ENCODE assay signal across 13 cellular contexts in genomic region chr6:44233560-44234100, GRCh38. TPM values are rescaled to one million over a fixed set of nuclear protein-coding genes. Genes with fewer than 3 reads are reported as not detected.
DNase-seq lines count a peak whose midpoint lies in the region; ATAC-seq and TF ChIP-seq lines count a peak whose summit lies in the region.
"Had no signal": no experiment of that assay in that cellular context is flagged by ENCODE, and none has a peak within 500 bp of the region (broad histone marks: within the 10 kb centered on the region; RNA-seq: fewer than 3 reads in every experiment).

No MANE protein-coding gene starts in this region.

- peak overlapping the region; percentile 3 for H3K27ac ChIP-seq in A673 (ENCODE audit: low read depth, low read length, poor library complexity, severe bottlenecking)
- peak overlapping the region; percentile 64 for H3K27ac ChIP-seq in RWPE2 (ENCODE audit: poor library complexity, severe bottlenecking)
- peak overlapping the region; percentile 73 to 99 (median 98) for H3K27ac ChIP-seq in gastroesophageal sphincter
- H3K27ac ChIP-seq in parathyroid adenoma, result peak overlapping the region; percentile 57

- CTCF ChIA-PET in A673 (lab: Charles Lee), result interaction anchor here (0.9 kb wide), 1 partner anchor 12 kb away, joined by 3 read pairs; no protein-coding TSS in a partner anchor

- DNase-seq in A673 (ENCODE audit: low spot score), result no peak
- DNase-seq in RWPE2 (ENCODE audit: low spot score), result no peak
- DNase-seq in NCI-H187 treated with DMSO at 0.1 percent for 48 hours (lab: John Stamatoyannopoulos, UW), result no peak
- no peak for DNase-seq in EL
- DNase-seq in NCI-H2081 (lab: John Stamatoyannopoulos, UW), result no peak
- DNase-seq in NCI-H748 (lab: John Stamatoyannopoulos, UW; ENCODE audit: unreplicated experiment), result no peak
- DNase-seq: effector CD4-positive, alpha-beta T cell had no signal

- H3K4me3 ChIP-seq in A673 (ENCODE audit: low read depth, low read length, poor library complexity, severe bottlenecking) (no peak overlapping the region), RWPE2 (ENCODE audit: severe bottlenecking) (no peak overlapping the region), gastroesophageal sphincter (no peak overlapping the region), parathyroid adenoma (ENCODE audit: low read depth, low read length) (no peak overlapping the region)

- no peak overlapping the region for H3K9ac ChIP-seq in parathyroid adenoma

- WGBS in gastroesophageal sphincter (ENCODE audit: low coverage in 1 of 2), 2 donors, result 15 to 28% methylated on average over 5 to 11 of the region's 14 CpGs

- POLR2A ChIA-PET in A673 (lab: Charles Lee; ENCODE audit: low non-redundant PET), result no interaction called here

- ATAC-seq in RWPE2 (ENCODE audit: low read depth), result no peak
- ATAC-seq in gastroesophageal sphincter, result no peak

- intact Hi-C loops in A673 (cut with micrococcal nuclease; ENCODE audit: unreplicated experiment), result loop anchor here (2.0 kb wide), 1 partner anchor 137 kb away; no protein-coding TSS in a partner anchor

- TF ChIP-seq EP300 in gastroesophageal sphincter (IDR thresholded peaks at IDR 0.05), result no peak

- no peak overlapping the region for H3K4me2 ChIP-seq in parathyroid adenoma (ENCODE audit: low read length)

- H3K4me1 ChIP-seq in A673 (ENCODE audit: insufficient read depth, low read length, poor library complexity, severe bottlenecking) (peaks cover 10% of the 10 kb centered on the region), RWPE2 (ENCODE audit: insufficient read depth, poor library complexity, severe bottlenecking) (peaks cover 7% of the 10 kb centered on the region), gastroesophageal sphincter (peaks cover 15 to 99% (median 67%) of the 10 kb centered on the region in 3 donors), parathyroid adenoma (peaks cover 30% of the 10 kb centered on the region)

- H3K9me3 ChIP-seq in A673 (ENCODE audit: low read depth, low read length, poor library complexity, severe bottlenecking) (no peaks in the 10 kb centered on the region), RWPE2 (ENCODE audit: severe bottlenecking) (no peaks in the 10 kb centered on the region), gastroesophageal sphincter (no peaks in the 10 kb centered on the region), parathyroid adenoma (ENCODE audit: control insufficient read depth, low read length) (no peaks in the 10 kb centered on the region)

- H3K27me3 ChIP-seq in A673 (replicated peaks; ENCODE audit: insufficient read depth, low read depth, low read length, poor library complexity) (no peaks in the 10 kb centered on the region), RWPE2 (ENCODE audit: insufficient read depth, poor library complexity, severe bottlenecking) (no peaks in the 10 kb centered on the region), gastroesophageal sphincter (no peaks in the 10 kb centered on the region), parathyroid adenoma (ENCODE audit: control insufficient read depth, insufficient read depth, low read length) (no peaks in the 10 kb centered on the region)

- H3K36me3 ChIP-seq in A673 (ENCODE audit: insufficient read depth, low read length, poor library complexity, severe bottlenecking), result peaks cover 38% of the 10 kb centered on the region
- peaks cover 32% of the 10 kb centered on the region for H3K36me3 ChIP-seq in RWPE2 (ENCODE audit: low read depth)
- H3K36me3 ChIP-seq in gastroesophageal sphincter, result peaks cover 0 to 44% of the 10 kb centered on the region in 2 donors
- H3K36me3 ChIP-seq in parathyroid adenoma (ENCODE audit: control insufficient read depth, insufficient read depth, low read length), result no peaks in the 10 kb centered on the region

- no peaks in the 10 kb centered on the region for H3K79me2 ChIP-seq in parathyroid adenoma

- no peak overlapping the region for H2AFZ ChIP-seq in parathyroid adenoma

- TF ChIP-seq CTCF in A673 (conservative IDR thresholded peaks at IDR 0.05; ENCODE audit: low read depth, low read length) (no peak), RWPE2 (IDR thresholded peaks at IDR 0.05; ENCODE audit: poor library complexity, severe bottlenecking) (no peak), gastroesophageal sphincter (IDR thresholded peaks at IDR 0.05) (no peak), parathyroid adenoma (IDR thresholded peaks at IDR 0.05) (no peak)

- BruUV-seq in A673 (replicated peaks; lab: Mats Ljungman, UMichigan), result no TSS peak

- no peak for TF ChIP-seq POLR2A in gastroesophageal sphincter (IDR thresholded peaks at IDR 0.05)

RNA-seq across cellular contexts. Expression of gene SLC29A1, which starts 10.2 kb away (rescaled TPM):
- total RNA-seq in A673 (2021) (92.5 and 108 TPM in 2 replicates), gastroesophageal sphincter (100 to 1,000 TPM; 101 to 281 (median 134) TPM)

RNA-seq across cellular contexts. Expression of gene HSP90AB1, which starts 13.3 kb away (rescaled TPM):
- total RNA-seq in A673 (2021) (1,472 and 1,581 TPM in 2 replicates), gastroesophageal sphincter (100 to 1,000 TPM; 553 to 749 (median 626) TPM)

RNA-seq across cellular contexts. Expression of gene MYMX, which starts 16.9 kb away (rescaled TPM):
- total RNA-seq in A673 (2021) (0.81 TPM in 1 of 2 replicates, not detected in the other), gastroesophageal sphincter (1 to 10 TPM in 1 of 4 donors, not detected in 3; 1.4 TPM)
- total RNA-seq: activated T-helper 1 cell treated with anti-CD3 and anti-CD28 coated beads, Interleukin-12 subunit alpha, Interleukin-12 subunit beta, Interleukin-2, Interleukin-4 antibody, amounts not matched to agents 30 ng/mL and 10 ng/mL and 1 ng/mL, durations not matched to agents 14 hours and 24 hours and 36 hours; B cell; HT1080; T-helper 2 cell treated with Interferon-gamma antibody and Interleukin-4, amounts not matched to agents 100 ng/mL and 5 ng/mL, for 36 hours had no signal

RNA-seq across cellular contexts. Expression of gene SLC35B2, which starts 23.7 kb away (rescaled TPM):
- total RNA-seq in A673 (2021) (45.8 and 52.0 TPM in 2 replicates), gastroesophageal sphincter (10 to 100 TPM; 21.3 to 34.0 (median 25.6) TPM)

RNA-seq across cellular contexts. Expression of gene NFKBIE, which starts 31.7 kb away (rescaled TPM):
- total RNA-seq in A673 (2021) (5.2 and 10.5 TPM in 2 replicates), gastroesophageal sphincter (10 to 100 TPM in 1 of 4 donors, 1 to 10 TPM in 3; 4.2 to 13.4 (median 5.7) TPM)

Comparison
In these comparisons a context has a peak if more than half of its experiments do, and no peak if none do; other contexts are left out.
1. H3K27ac ChIP-seq: peak in every context shown above with its lines; median percentile 98 in gastroesophageal sphincter; 64 in RWPE2; 57 in parathyroid adenoma; 3 in A673.